ENCODE assay signal across 39 cellular contexts in the genomic region with DNA sequence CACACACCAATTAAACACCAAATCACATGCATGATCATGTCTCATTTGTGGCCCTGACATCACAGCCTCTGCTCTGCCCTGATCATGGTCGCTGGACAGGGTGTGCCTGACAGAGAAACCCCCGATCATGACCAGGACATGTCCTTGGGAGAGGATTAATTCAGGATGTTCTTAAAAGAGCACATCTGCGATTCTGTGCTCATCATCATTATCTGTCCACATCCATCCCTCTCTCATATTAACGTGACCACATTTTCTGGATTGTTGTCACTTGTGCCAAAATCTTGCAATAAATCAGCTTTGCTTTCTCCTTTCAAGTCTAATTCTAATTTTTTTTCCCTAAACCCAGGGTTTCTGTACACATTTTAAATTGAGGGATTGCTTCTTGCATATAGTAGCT. TPM values are rescaled to one million over a fixed set of nuclear protein-coding genes. Genes with fewer than 3 reads are reported as not detected.
"Had no signal": no experiment of that assay in that cellular context is flagged by ENCODE, and none has a peak within 500 bp of the region (broad histone marks: within the 10 kb centered on the region; RNA-seq: fewer than 3 reads in every experiment).

No MANE protein-coding gene starts in this region.

- ATAC-seq: body of pancreas; heart left ventricle; naive thymus-derived CD4-positive, alpha-beta T cell; stimulated activated naive B cell treated with anti-CD40 and anti-IgM and Interleukin-4, amounts not matched to agents 10 μg/mL and 1 μg/mL and 100 μg/mL, for 72 hours; T-helper 17 cell; WTC11 had no signal

- H3K4me3 Mint-ChIP-seq: activated naive CD4-positive, alpha-beta T cell treated with anti-CD3 and anti-CD28 coated beads for 36 hours; activated naive CD8-positive, alpha-beta T cell treated with anti-CD3 and anti-CD28 coated beads for 36 hours; immature natural killer cell; mesothelial cell of epicardium; naive thymus-derived CD4-positive, alpha-beta T cell; stimulated activated naive B cell treated with anti-CD40 and anti-IgM and Interleukin-4, amounts not matched to agents 10 μg/mL and 1 μg/mL and 100 μg/mL, for 72 hours; T-helper 17 cell; WTC11 had no signal

- H3K36me3 Mint-ChIP-seq: activated naive CD8-positive, alpha-beta T cell treated with anti-CD3 and anti-CD28 coated beads for 36 hours; immature natural killer cell; mesothelial cell of epicardium; naive thymus-derived CD4-positive, alpha-beta T cell; stimulated activated naive B cell treated with anti-CD40 and anti-IgM and Interleukin-4, amounts not matched to agents 10 μg/mL and 1 μg/mL and 100 μg/mL, for 72 hours; WTC11 had no signal

- H3K4me3 ChIP-seq: adrenal gland, body of pancreas, cardiac muscle cell, coronary artery, dorsolateral prefrontal cortex, heart left ventricle, right atrium auricular region, smooth muscle cell, transverse colon had no signal

- H3K9me3 ChIP-seq: adrenal gland, body of pancreas, heart left ventricle, right atrium auricular region, transverse colon had no signal

- H3K9ac ChIP-seq: parathyroid adenoma had no signal

- H3K4me1 ChIP-seq: adrenal gland, heart left ventricle, parathyroid adenoma, right atrium auricular region had no signal

- H3K27ac Mint-ChIP-seq: activated naive CD4-positive, alpha-beta T cell treated with anti-CD3 and anti-CD28 coated beads for 36 hours; activated naive CD8-positive, alpha-beta T cell treated with anti-CD3 and anti-CD28 coated beads for 36 hours; immature natural killer cell; mesothelial cell of epicardium; naive thymus-derived CD4-positive, alpha-beta T cell; stimulated activated naive B cell treated with anti-CD40 and anti-IgM and Interleukin-4, amounts not matched to agents 10 μg/mL and 1 μg/mL and 100 μg/mL, for 72 hours; T-helper 17 cell; WTC11 had no signal

- H3K9me3 Mint-ChIP-seq: activated naive CD4-positive, alpha-beta T cell treated with anti-CD3 and anti-CD28 coated beads for 36 hours; activated naive CD8-positive, alpha-beta T cell treated with anti-CD3 and anti-CD28 coated beads for 36 hours; mesothelial cell of epicardium; stimulated activated naive B cell treated with anti-CD40 and anti-IgM and Interleukin-4, amounts not matched to agents 10 μg/mL and 1 μg/mL and 100 μg/mL, for 72 hours; WTC11 had no signal

- H3K79me2 ChIP-seq: parathyroid adenoma had no signal

- H3K4me2 ChIP-seq: smooth muscle cell had no signal

- H3K27ac ChIP-seq: cardiac muscle cell, coronary artery, heart left ventricle, parathyroid adenoma, right atrium auricular region had no signal

- H3K36me3 ChIP-seq: adrenal gland, cardiac muscle cell, heart left ventricle, right atrium auricular region, transverse colon had no signal

- H3K4me1 Mint-ChIP-seq: activated naive CD8-positive, alpha-beta T cell treated with anti-CD3 and anti-CD28 coated beads for 36 hours; immature natural killer cell; naive thymus-derived CD4-positive, alpha-beta T cell had no signal

- FAIRE-seq: kidney had no signal

- H3K27me3 ChIP-seq: adrenal gland, body of pancreas, cardiac muscle cell, dorsolateral prefrontal cortex, heart left ventricle, right atrium auricular region, transverse colon had no signal

- DNase-seq: activated CD4-positive, alpha-beta T cell treated with anti-CD3 and anti-CD28 coated beads for 4 hours; activated CD4-positive, alpha-beta T cell treated with anti-CD3 and anti-CD28 coated beads, Interleukin-2, amount 50 U/mL, for 4 hours; activated effector memory CD4-positive, alpha-beta T cell treated with Interleukin-2 at 50 U/mL for 16 hours; activated naive CD4-positive, alpha-beta T cell treated with anti-CD3 and anti-CD28 coated beads for 36 hours; activated naive CD8-positive, alpha-beta T cell treated with anti-CD3 and anti-CD28 coated beads for 36 hours; activated T-cell treated with anti-CD3 and anti-CD28 coated beads for 4 hours; aorta; body of pancreas; cerebellar nuclear complex; dorsolateral prefrontal cortex; effector memory CD4-positive, alpha-beta T cell; erythroblast; heart left ventricle; hypothalamus; immature natural killer cell; kidney; left colon; naive thymus-derived CD4-positive, alpha-beta T cell; stimulated activated CD4-positive, alpha-beta T cell treated with anti-CD3 and anti-CD28 coated beads, Interleukin-1b, Interleukin-23, amount 100 ng/mL, for 48 hours; stimulated activated CD4-positive, alpha-beta T cell treated with anti-CD3 and anti-CD28 coated beads, Interleukin-4, amount 100 ng/mL, for 4 hours; stimulated activated CD8-positive, alpha-beta memory T cell treated with anti-CD3 and anti-CD28 coated beads, Interleukin-4, amount 100 ng/mL, for 48 hours; stimulated activated naive B cell treated with anti-CD40 and anti-IgM and Interleukin-4, amounts not matched to agents 10 μg/mL and 1 μg/mL and 100 μg/mL, for 72 hours; T-helper 17 cell; T1000; transverse colon had no signal

- H2AFZ ChIP-seq: parathyroid adenoma had no signal

RNA-seq across cellular contexts. Expression of gene PBOV1, which starts 7.7 kb away (rescaled TPM):
- total RNA-seq: activated naive CD4-positive, alpha-beta T cell treated with anti-CD3 and anti-CD28 coated beads for 36 hours; activated naive CD8-positive, alpha-beta T cell treated with anti-CD3 and anti-CD28 coated beads for 36 hours; adrenal gland; aorta; body of pancreas; cardiac muscle cell; dorsolateral prefrontal cortex; fibroblast of lung; heart left ventricle; kidney; left colon; liver; mesothelial cell of epicardium; naive thymus-derived CD4-positive, alpha-beta T cell; pulmonary artery endothelial cell; right atrium auricular region; smooth muscle cell; T-helper 17 cell; temporal lobe; transverse colon; urinary bladder; WTC11 had no signal
- polyA plus RNA-seq: adrenal gland; aorta; cardiac muscle cell; fibroblast of lung; heart left ventricle; immature natural killer cell; liver; naive thymus-derived CD4-positive, alpha-beta T cell; neural cell; smooth muscle cell; urinary bladder had no signal
